ENCODE assay signal across 8 cellular contexts in genomic region chr7:128869944-128870285, GRCh38. TPM values are rescaled to one million over a fixed set of nuclear protein-coding genes. Genes with fewer than 3 reads are reported as not detected.
DNase-seq lines count a peak whose midpoint lies in the region; ATAC-seq and TF ChIP-seq lines count a peak whose summit lies in the region.

No MANE protein-coding gene starts in this region.

- peak overlapping the region; percentile 49 to 70 for H3K4me3 ChIP-seq in vagina

- H3K4me3 Mint-ChIP-seq in CD4-positive, alpha-beta T cell: peak overlapping the region; percentile 86
- peak overlapping the region; percentile 84 for H3K4me3 Mint-ChIP-seq in activated naive CD8-positive, alpha-beta T cell
- peak overlapping the region; percentile 76 for H3K4me3 Mint-ChIP-seq in memory B cell

- POLR2A ChIA-PET in CD4-positive, alpha-beta T cell (lab: Charles Lee): interaction anchor here (1.8 kb wide), 1 partner anchor 14 kb away, joined by 4 read pairs; no protein-coding TSS in a partner anchor

- peaks cover 0 to 16% of the 10 kb centered on the region in 2 donors for H3K36me3 ChIP-seq in vagina

- DNase-seq in CD4-positive, alpha-beta T cell: no peak
- DNase-seq in memory B cell (ENCODE audit: low spot score in 2 of 2) (no peak), vagina (ENCODE audit: extremely low spot score in 2 of 2) (no peak), RKO (ENCODE audit: low spot score) (no peak), NCI-H2107 treated with DMSO at 0.1 percent for 48 hours (lab: John Stamatoyannopoulos, UW; ENCODE audit: unreplicated experiment) (no peak)

- ATAC-seq in CD4-positive, alpha-beta T cell (ENCODE audit: poor library complexity): peak; percentile 37
- ATAC-seq in HG02610 (IDR thresholded peaks at IDR 0.05; ENCODE audit: unreplicated experiment) (peak; percentile 15), memory B cell (ENCODE audit: low read depth) (peak; percentile 21), GM21360 (IDR thresholded peaks at IDR 0.05; ENCODE audit: unreplicated experiment) (no peak)

- H3K9me3 ChIP-seq in CD4-positive, alpha-beta T cell (ENCODE audit: control insufficient read depth, low read length): no peaks in the 10 kb centered on the region
- H3K9me3 ChIP-seq in vagina: no peaks in the 10 kb centered on the region

- peaks cover 8% of the 10 kb centered on the region for H3K36me3 Mint-ChIP-seq in CD4-positive, alpha-beta T cell (ENCODE audit: low read depth)
- H3K36me3 Mint-ChIP-seq in activated naive CD8-positive, alpha-beta T cell: peaks cover 5% of the 10 kb centered on the region
- peaks cover 18% of the 10 kb centered on the region for H3K36me3 Mint-ChIP-seq in memory B cell

- peaks cover 23% of the 10 kb centered on the region for H3K4me1 Mint-ChIP-seq in CD4-positive, alpha-beta T cell (ENCODE audit: low read depth)
- peaks cover 16% of the 10 kb centered on the region for H3K4me1 Mint-ChIP-seq in activated naive CD8-positive, alpha-beta T cell (ENCODE audit: low read depth)
- peaks cover 32% of the 10 kb centered on the region for H3K4me1 Mint-ChIP-seq in memory B cell

- no peak for TF ChIP-seq POLR2A in vagina (IDR thresholded peaks at IDR 0.05)

- peaks cover 36% of the 10 kb centered on the region for H3K4me1 ChIP-seq in vagina

- CTCF ChIA-PET in CD4-positive, alpha-beta T cell (lab: Charles Lee): interaction anchor here (2.7 kb wide), 1 partner anchor 14 kb away, joined by 11 read pairs; no protein-coding TSS in a partner anchor

- H3K27me3 ChIP-seq in CD4-positive, alpha-beta T cell (ENCODE audit: control insufficient read depth, insufficient read depth, low read length): peaks cover 4% of the 10 kb centered on the region
- H3K27me3 ChIP-seq in vagina: no peaks in the 10 kb centered on the region

- no peaks in the 10 kb centered on the region for H3K9me3 Mint-ChIP-seq in CD4-positive, alpha-beta T cell
- H3K9me3 Mint-ChIP-seq in activated naive CD8-positive, alpha-beta T cell (ENCODE audit: low read depth): no peaks in the 10 kb centered on the region
- H3K9me3 Mint-ChIP-seq in memory B cell: no peaks in the 10 kb centered on the region

- no peak for TF ChIP-seq CTCF in CD4-positive, alpha-beta T cell (IDR thresholded peaks at IDR 0.05)
- TF ChIP-seq CTCF in vagina (IDR thresholded peaks at IDR 0.05): no peak

- H3K27ac Mint-ChIP-seq in CD4-positive, alpha-beta T cell: no peak overlapping the region
- no peak overlapping the region for H3K27ac Mint-ChIP-seq in activated naive CD8-positive, alpha-beta T cell
- H3K27ac Mint-ChIP-seq in memory B cell: no peak overlapping the region

- intact Hi-C loops in CD4-positive, alpha-beta T cell (cut with DNase I, micrococcal nuclease): loop anchor here in 1 of 2 experiments (10.0 kb wide), 1 partner anchor 565 kb away; the partner anchor contains the start of gene STRIP2
- intact Hi-C loops in vagina (cut with DNase I): loop anchor here (10.0 kb wide), 2 partner anchors 135 to 255 kb away; partner anchors contain the start of gene CALU

- H3K27ac ChIP-seq in CD4-positive, alpha-beta T cell (ENCODE audit: low read depth, low read length): no peak overlapping the region
- H3K27ac ChIP-seq in vagina: peak overlapping the region; percentile 4

- H3K27me3 Mint-ChIP-seq in CD4-positive, alpha-beta T cell: no peaks in the 10 kb centered on the region
- no peaks in the 10 kb centered on the region for H3K27me3 Mint-ChIP-seq in activated naive CD8-positive, alpha-beta T cell
- peaks cover 5% of the 10 kb centered on the region for H3K27me3 Mint-ChIP-seq in memory B cell

RNA-seq across cellular contexts. Expression of gene ATP6V1F, which starts 7.3 kb away (rescaled TPM):
- 10 to 100 TPM; 49.6 to 54.3 TPM for total RNA-seq in CD4-positive, alpha-beta T cell
- total RNA-seq in vagina: 119 TPM

RNA-seq across cellular contexts. Expression of gene FLNC, which starts 39.7 kb away (rescaled TPM):
- total RNA-seq in CD4-positive, alpha-beta T cell: under 1 TPM; 0.06 to 0.08 TPM
- 31.9 TPM for total RNA-seq in vagina

RNA-seq across cellular contexts. Expression of gene KCP, which starts 40.6 kb away (rescaled TPM):
- total RNA-seq in CD4-positive, alpha-beta T cell: under 1 TPM in 1 of 2 experiments, not detected in 1; 0.11 TPM
- total RNA-seq in vagina: 1.2 TPM

Comparison
In these comparisons a context has a peak if more than half of its experiments do, and no peak if none do; other contexts are left out.
1. RNA of gene FLNC, which starts 39.7 kb away (total RNA-seq): 31.9 TPM in vagina (single experiment); 0.06 to 0.08 TPM in CD4-positive, alpha-beta T cell; every median in the first group is over 10 times any median in the second.
2. Peak in every context shown above with its lines, with median percentiles within 50 percentile points of each other: H3K4me3 Mint-ChIP-seq.